In genomic region chr11:130604606-130605005, GRCh38 we compare ENCODE assay signal across 8 cellular contexts.
"Had no signal": no experiment of that assay in that cellular context is flagged by ENCODE, and none has a peak within 500 bp of the region (broad histone marks: within the 10 kb centered on the region; RNA-seq: fewer than 3 reads in every experiment).

No MANE protein-coding gene starts in this region.

- H3K27ac Mint-ChIP-seq: GM23338 had no signal

- H3K36me3 ChIP-seq: HAP-1 had no signal

- FAIRE-seq: HepG2, K562 had no signal

- H3K4me2 ChIP-seq: GM23338 had no signal

- ATAC-seq: GM23338, HCT116, HepG2, K562 had no signal

- H3K4me3 Mint-ChIP-seq: GM23338 had no signal

- H3K4me1 ChIP-seq: HAP-1 had no signal

- H3K4me3 ChIP-seq: GM23338, HAP-1, K562 had no signal

- DNase-seq: H7, KG1 had no signal

- H3K9me3 ChIP-seq: HAP-1 had no signal

- H3K9me3 Mint-ChIP-seq: GM23338 had no signal

- H2AFZ ChIP-seq: GM23338 had no signal

- H3K27ac ChIP-seq: HL-60 had no signal
